ENCODE assay signal across 22 cellular contexts in the genomic region with DNA sequence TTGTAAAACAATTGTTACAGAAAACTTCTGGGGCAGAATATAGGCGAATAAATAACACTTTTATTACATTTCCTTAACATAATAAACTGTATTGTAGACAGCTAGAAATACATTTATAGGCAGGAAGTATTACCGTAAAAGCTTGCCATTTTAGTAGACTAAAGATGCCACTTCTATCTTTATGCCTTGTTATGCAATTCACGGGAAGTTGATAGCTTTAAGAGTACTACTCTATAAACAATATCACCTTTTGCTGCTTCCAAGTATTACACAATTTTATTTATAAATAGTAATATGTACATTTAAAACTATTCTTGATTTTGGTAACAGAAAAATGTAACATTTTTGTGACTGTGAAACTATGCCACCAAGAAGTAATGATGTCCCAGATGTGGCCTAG.
"Had no signal": no experiment of that assay in that cellular context is flagged by ENCODE, and none has a peak within 500 bp of the region (broad histone marks: within the 10 kb centered on the region; RNA-seq: fewer than 3 reads in every experiment).

No MANE protein-coding gene starts in this region.

- H3K4me3 Mint-ChIP-seq: naive thymus-derived CD8-positive, alpha-beta T cell; stimulated activated naive B cell treated with anti-CD40 and anti-IgM and Interleukin-4, amounts not matched to agents 10 μg/mL and 1 μg/mL and 100 μg/mL, for 72 hours; stimulated activated naive CD8-positive, alpha-beta T cell treated with anti-CD3 and anti-CD28 coated beads, Interleukin-15, Interleukin-2, amounts not matched to agents 100 ng/mL and 50 ng/mL, for 24 hours had no signal

- H3K36me3 ChIP-seq: lower lobe of right lung, ovary, right lobe of liver, suprapubic skin, transverse colon, upper lobe of right lung, uterus had no signal

- H3K27ac ChIP-seq: dorsolateral prefrontal cortex, lower lobe of right lung, ovary, right lobe of liver, suprapubic skin, transverse colon, upper lobe of right lung, uterus had no signal

- H3K27me3 Mint-ChIP-seq: naive thymus-derived CD8-positive, alpha-beta T cell; stimulated activated naive B cell treated with anti-CD40 and anti-IgM and Interleukin-4, amounts not matched to agents 10 μg/mL and 1 μg/mL and 100 μg/mL, for 72 hours; stimulated activated naive CD8-positive, alpha-beta T cell treated with anti-CD3 and anti-CD28 coated beads, Interleukin-15, Interleukin-2, amounts not matched to agents 100 ng/mL and 50 ng/mL, for 24 hours had no signal

- FAIRE-seq: frontal cortex, keratinocyte, small intestine had no signal

- H3K27me3 ChIP-seq: dorsolateral prefrontal cortex, ovary, right lobe of liver, suprapubic skin, transverse colon, upper lobe of right lung, uterus had no signal

- H3K4me1 ChIP-seq: lower lobe of right lung, suprapubic skin, transverse colon, upper lobe of right lung, uterus had no signal

- ATAC-seq: left ventricle myocardium superior; lower lobe of right lung; naive thymus-derived CD8-positive, alpha-beta T cell; right lobe of liver; stimulated activated naive B cell treated with anti-CD40 and anti-IgM and Interleukin-4, amounts not matched to agents 10 μg/mL and 1 μg/mL and 100 μg/mL, for 72 hours; upper lobe of right lung had no signal

- H3K9me3 ChIP-seq: ovary, right lobe of liver, suprapubic skin, transverse colon, upper lobe of right lung, uterus had no signal

- H3K4me3 ChIP-seq: dorsolateral prefrontal cortex, lower lobe of right lung, ovary, right lobe of liver, suprapubic skin, transverse colon, upper lobe of right lung, uterus had no signal

- H3K27ac Mint-ChIP-seq: naive thymus-derived CD8-positive, alpha-beta T cell; stimulated activated naive B cell treated with anti-CD40 and anti-IgM and Interleukin-4, amounts not matched to agents 10 μg/mL and 1 μg/mL and 100 μg/mL, for 72 hours; stimulated activated naive CD8-positive, alpha-beta T cell treated with anti-CD3 and anti-CD28 coated beads, Interleukin-15, Interleukin-2, amounts not matched to agents 100 ng/mL and 50 ng/mL, for 24 hours had no signal

- DNase-seq: dorsolateral prefrontal cortex; effector CD4-positive, alpha-beta T cell; head of caudate nucleus; left ventricle myocardium superior; lower lobe of right lung; naive thymus-derived CD8-positive, alpha-beta T cell; occipital lobe; ovary; posterior cingulate gyrus; retina; right lobe of liver; small intestine; stimulated activated CD4-positive, alpha-beta T cell treated with anti-CD3 and anti-CD28 coated beads, Interleukin-15, amount 100 ng/mL, for 24 hours; stimulated activated CD4-positive, alpha-beta T cell treated with anti-CD3 and anti-CD28 coated beads, Interleukin-2, amount 100 ng/mL, for 48 hours; stimulated activated naive B cell treated with anti-CD40 and anti-IgM and Interleukin-4, amounts not matched to agents 10 μg/mL and 1 μg/mL and 100 μg/mL, for 72 hours; transverse colon; upper lobe of right lung; uterus had no signal
